Comparison of ENCODE assay signal across 1 cellular context in the genomic region with DNA sequence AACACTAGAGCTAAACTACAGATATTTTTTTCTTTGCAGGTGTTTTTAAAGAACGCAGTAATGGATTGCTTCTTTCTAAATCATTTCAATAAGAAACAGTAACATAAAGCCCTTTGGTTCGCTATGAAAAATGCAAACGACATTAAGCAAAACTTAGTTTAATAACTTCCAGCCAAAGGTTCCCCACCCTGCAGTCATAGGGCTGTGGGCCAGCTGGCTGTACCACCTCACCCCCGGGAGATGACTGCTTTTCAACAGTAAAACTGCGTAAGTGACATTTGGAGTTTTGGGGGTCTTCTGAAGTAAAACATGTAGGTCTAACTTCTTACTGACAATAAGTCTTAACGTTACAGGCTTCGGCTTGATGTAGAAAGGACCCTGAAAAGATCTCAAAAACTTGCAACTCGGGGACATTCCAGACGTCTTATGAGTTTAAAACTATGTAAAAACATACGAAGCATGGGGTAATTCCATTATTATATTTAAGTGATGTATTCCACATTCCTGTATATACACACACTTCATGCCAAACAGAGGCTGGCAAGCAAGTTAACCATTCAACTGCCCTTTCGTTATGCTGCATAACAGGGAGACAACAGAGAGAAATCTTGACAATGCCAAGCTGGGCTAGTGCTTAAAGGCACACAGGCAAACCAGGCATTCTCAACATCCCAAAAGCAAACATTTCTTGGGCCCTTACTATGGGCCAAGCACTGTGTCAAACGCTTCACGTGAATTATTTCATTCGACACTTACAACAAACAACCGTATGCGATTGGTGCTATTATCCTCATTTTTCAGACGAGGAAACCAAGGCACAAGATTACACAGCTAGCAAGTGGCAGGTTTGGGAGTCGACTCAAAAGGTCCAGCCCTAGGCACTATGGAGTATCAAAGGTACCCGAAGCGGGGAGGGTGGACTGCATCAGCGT.
TF ChIP-seq lines count a peak whose summit lies in the region.

No MANE protein-coding gene starts in this region.

TF ChIP-seq in H1, 55 proteins besides CTCF, POLR2A, EP300 and RAD21:
- TF ChIP-seq POU5F1 (IDR thresholded peaks at IDR 0.05; ENCODE audit: low read depth, low read length) (no peak), SP1 (IDR thresholded peaks at IDR 0.05; ENCODE audit: low read depth, low read length) (no peak)
TF ChIP-seq in H1: peak in this region for 0.
